ENCODE assay signal across 9 cellular contexts in the genomic region with DNA sequence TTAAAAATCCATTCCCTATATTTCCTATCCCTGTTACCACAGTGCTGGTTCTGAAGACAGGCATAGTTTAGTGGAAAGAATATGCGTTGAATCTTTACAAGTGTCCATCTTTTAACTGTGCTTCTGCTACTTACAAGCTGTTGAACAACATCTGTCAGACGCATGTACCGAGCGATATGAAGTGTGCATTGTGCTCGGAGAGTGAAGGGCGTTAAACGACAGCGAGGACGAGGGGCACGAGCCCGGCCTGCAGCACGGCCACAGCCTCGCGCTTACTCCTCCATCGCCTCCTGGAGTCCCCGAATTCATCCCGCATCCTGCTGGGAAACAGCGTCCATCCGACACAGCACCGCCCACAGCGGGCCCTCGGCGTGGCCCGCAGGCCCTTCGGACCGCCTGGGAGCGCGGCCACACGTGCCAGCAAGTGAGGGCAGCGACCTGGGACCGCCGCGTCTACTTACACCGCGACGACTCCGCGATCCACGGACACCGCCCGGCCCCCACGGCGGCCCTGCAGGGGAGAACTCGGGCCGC. TPM values are rescaled to one million over a fixed set of nuclear protein-coding genes. Genes with fewer than 3 reads are reported as not detected.
A peak's percentile ranks its signal among the peaks of the same experiment; 100 is the strongest.
DNase-seq lines count a peak whose midpoint lies in the region; ATAC-seq and TF ChIP-seq lines count a peak whose summit lies in the region.
"Had no signal": no experiment of that assay in that cellular context is flagged by ENCODE, and none has a peak within 500 bp of the region (broad histone marks: within the 10 kb centered on the region; RNA-seq: fewer than 3 reads in every experiment).

No MANE protein-coding gene starts in this region.

- peak; percentile 7 for ATAC-seq in GM18517 (IDR thresholded peaks at IDR 0.05; ENCODE audit: unreplicated experiment)
- ATAC-seq in HG03097 (IDR thresholded peaks at IDR 0.05; ENCODE audit: low FRiP score, unreplicated experiment), result peak; percentile 7
- peak; percentile 38 for ATAC-seq in upper lobe of right lung

- peak; percentile 55 for DNase-seq in AG08396 (ENCODE audit: low spot score)
- peak; percentile 65 for DNase-seq in RKO (ENCODE audit: low spot score)
- peak in 4 of 10 donors; percentile 15 to 42 (median 20) for DNase-seq in dorsolateral prefrontal cortex
- peak; percentile 69 to 73 for DNase-seq in lung microvascular endothelial cell (ENCODE audit: low read depth in 2 of 2)
- DNase-seq in upper lobe of right lung, result peak; percentile 81
- DNase-seq in MV-4-11 (lab: John Stamatoyannopoulos, UW), result no peak

- intact Hi-C loops in dorsolateral prefrontal cortex (cut with DNase I), result loop anchor here (2.0 to 10.0 kb wide), 6 partner anchors 53 to 284 kb away; a partner anchor contains a TSS
- intact Hi-C loops in upper lobe of right lung (cut with DNase I), result no loop called here

- peaks cover 42% of the 10 kb centered on the region for H3K4me1 ChIP-seq in upper lobe of right lung

- TF ChIP-seq CTCF in dorsolateral prefrontal cortex (IDR thresholded peaks at IDR 0.05 in 54 of 56, conservative IDR thresholded peaks at IDR 0.05 in 2 of 56; ENCODE audit: low read depth in 1 of 56, partially characterized antibody in 56 of 56) (no peak), upper lobe of right lung (IDR thresholded peaks at IDR 0.05) (no peak)

- peaks cover 24% of the 10 kb centered on the region for H3K36me3 ChIP-seq in upper lobe of right lung

- H3K27me3 ChIP-seq in dorsolateral prefrontal cortex (no peaks in the 10 kb centered on the region), upper lobe of right lung (no peaks in the 10 kb centered on the region)

- H3K27ac ChIP-seq in dorsolateral prefrontal cortex, result peak overlapping the region in 58 of 59 donors; percentile 88 to 100 (median 98)
- H3K27ac ChIP-seq in upper lobe of right lung, result peak overlapping the region; percentile 98

- no peaks in the 10 kb centered on the region for H3K9me3 ChIP-seq in upper lobe of right lung

- H3K4me3 ChIP-seq in dorsolateral prefrontal cortex, result peak overlapping the region; percentile 68 to 100 (median 94)
- peak overlapping the region; percentile 97 for H3K4me3 ChIP-seq in upper lobe of right lung

RNA-seq across cellular contexts. Expression of a gene that starts 0.5 kb away (rescaled TPM):
- 100 to 1,000 TPM in 1 of 120 experiments, 10 to 100 TPM in 119; 32.8 to 106 (median 48.0) TPM for total RNA-seq in dorsolateral prefrontal cortex
- total RNA-seq in lung microvascular endothelial cell, result 36.0 and 53.6 TPM in 2 replicates
- 41.5 TPM for total RNA-seq in upper lobe of right lung

RNA-seq across cellular contexts. Expression of a gene that starts 1.5 kb away (rescaled TPM):
- total RNA-seq in dorsolateral prefrontal cortex (10 to 100 TPM; 32.7 to 59.3 (median 45.6) TPM), lung microvascular endothelial cell (62.1 and 79.4 TPM in 2 replicates), upper lobe of right lung (57.0 TPM)

RNA-seq across cellular contexts. Expression of a gene that starts 49.5 kb away (rescaled TPM):
- total RNA-seq in dorsolateral prefrontal cortex (under 1 TPM in 6 of 120 experiments, not detected in 114; 0.24 to 0.48 (median 0.34) TPM), lung microvascular endothelial cell (0.20 TPM in 1 of 2 replicates, not detected in the other), upper lobe of right lung (not detected)
- total RNA-seq: NCI-H460 had no signal
